ENCODE assay signal across 9 cellular contexts in the genomic region with DNA sequence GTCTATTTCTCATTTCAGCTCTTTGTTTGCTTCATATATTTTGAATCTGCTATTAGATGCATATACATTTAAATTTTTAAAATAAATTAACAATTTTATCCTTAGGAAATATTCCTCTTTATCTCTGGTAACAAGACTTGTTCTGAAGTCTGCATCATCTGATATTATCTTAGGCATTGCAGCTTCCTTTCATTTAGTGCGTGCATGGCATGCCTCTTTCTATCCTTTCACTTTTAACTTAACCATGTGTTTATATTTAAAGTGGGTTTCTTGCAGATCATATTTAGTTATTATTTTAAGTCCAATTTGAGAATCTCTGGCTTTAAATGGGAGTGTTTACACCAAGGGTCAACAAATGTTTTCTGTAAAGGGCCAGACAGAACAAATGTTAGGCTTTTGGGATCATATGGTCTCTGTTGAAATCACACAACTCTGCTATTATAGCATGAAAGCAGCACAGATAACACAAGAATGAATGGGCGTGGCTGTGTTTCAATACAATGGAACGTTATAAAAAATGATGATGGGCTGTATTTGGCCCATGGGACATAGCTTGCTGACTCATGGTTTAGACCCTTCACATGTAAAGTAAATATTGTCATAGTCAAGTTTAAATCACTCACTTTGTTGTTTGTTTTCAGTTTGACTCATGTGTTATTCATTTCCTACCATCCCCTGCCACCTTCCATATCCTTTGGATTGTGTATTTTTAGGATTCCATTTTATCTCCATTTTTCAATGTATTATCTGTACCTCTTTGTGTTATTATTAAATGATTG.
DNase-seq lines count a peak whose midpoint lies in the region; ATAC-seq and TF ChIP-seq lines count a peak whose summit lies in the region.
"Had no signal": no experiment of that assay in that cellular context is flagged by ENCODE, and none has a peak within 500 bp of the region (broad histone marks: within the 10 kb centered on the region; RNA-seq: fewer than 3 reads in every experiment).

No MANE protein-coding gene starts in this region.

- H3K27ac ChIP-seq in GM23248, result peak overlapping the region; percentile 75
- H3K27ac ChIP-seq in RWPE2 (ENCODE audit: poor library complexity, severe bottlenecking), result peak overlapping the region; percentile 87

- H3K36me3 ChIP-seq in GM23248 (ENCODE audit: low read depth), result no peaks in the 10 kb centered on the region
- no peaks in the 10 kb centered on the region for H3K36me3 ChIP-seq in RWPE2 (ENCODE audit: low read depth)

- in situ Hi-C loops in GM23248 (cut with MboI), result no loop called here

- H3K4me3 ChIP-seq in GM23248 (peak overlapping the region; percentile 35), RWPE2 (ENCODE audit: severe bottlenecking) (no peak overlapping the region), fibroblast of pulmonary artery (replicated peaks; ENCODE audit: low read depth, low read length) (no peak overlapping the region)

- no peaks in the 10 kb centered on the region for H4K20me1 ChIP-seq in GM23248 (ENCODE audit: insufficient read depth)

- H3K4me1 ChIP-seq in GM23248 (ENCODE audit: insufficient read depth) (peaks cover 25% of the 10 kb centered on the region), RWPE2 (ENCODE audit: insufficient read depth, poor library complexity, severe bottlenecking) (peaks cover 43% of the 10 kb centered on the region)

- H3K9me3 ChIP-seq in GM23248 (ENCODE audit: low read depth) (no peaks in the 10 kb centered on the region), RWPE2 (ENCODE audit: severe bottlenecking) (peaks cover 3% of the 10 kb centered on the region)

- no peaks in the 10 kb centered on the region for H3K27me3 ChIP-seq in GM23248 (replicated peaks; ENCODE audit: insufficient read depth)
- no peaks in the 10 kb centered on the region for H3K27me3 ChIP-seq in RWPE2 (ENCODE audit: insufficient read depth, poor library complexity, severe bottlenecking)

- H3K79me2 ChIP-seq in GM23248 (ENCODE audit: insufficient read depth), result no peaks in the 10 kb centered on the region

- TF ChIP-seq CTCF in RWPE2 (IDR thresholded peaks at IDR 0.05; ENCODE audit: poor library complexity, severe bottlenecking) (no peak), fibroblast of pulmonary artery (IDR thresholded peaks at IDR 0.05; ENCODE audit: low read length, missing control alignments) (no peak)

- H2AFZ ChIP-seq in GM23248, result no peak overlapping the region; the same call in 1 of the 2 replicates

- ATAC-seq in RWPE2 (ENCODE audit: low read depth), result peak; percentile 87
- no peak for ATAC-seq in HG02840 (IDR thresholded peaks at IDR 0.05; ENCODE audit: low FRiP score, unreplicated experiment)
- ATAC-seq in left cardiac atrium, result no peak

- no peaks in the 10 kb centered on the region for H3K9me2 ChIP-seq in GM23248 (ENCODE audit: insufficient read depth)

- 21 to 22% methylated on average over 3 of the region's 3 CpGs for WGBS in GM23248 (ENCODE audit: low coverage in 1 of 2, low lambda C conversion rate in 2 of 2, missing lambda C conversion rate in 2 of 2), 2 experiments

- H3F3A ChIP-seq in GM23248 (ENCODE audit: insufficient read depth), result peaks cover 32% of the 10 kb centered on the region

- H3K9ac ChIP-seq in GM23248, result peak overlapping the region; percentile 16; the same call in 1 of the 2 replicates

- DNase-seq in GM23248 (peak; percentile 96), RWPE2 (ENCODE audit: low spot score) (no peak), fibroblast of pulmonary artery (ENCODE audit: low read depth) (peak; percentile 94), stromal cell of bone marrow (ENCODE audit: low read depth) (peak; percentile 57), cardiac septum (ENCODE audit: low spot score) (no peak), left cardiac atrium (no peak)
- DNase-seq: MM.1S; NK-92 treated with Interleukin-12 subunit alpha and Interleukin-12 subunit beta, amount 100 ng/mL, for 24 hours had no signal

- intact Hi-C loops in cardiac septum (cut with DNase I), result no loop called here
- intact Hi-C loops in left cardiac atrium (cut with DNase I), result no loop called here

- peak overlapping the region; percentile 52 for H3K4me2 ChIP-seq in GM23248 (ENCODE audit: unreplicated experiment)

Comparison
In these comparisons a context has a peak if more than half of its experiments do, and no peak if none do; other contexts are left out.
1. DNase-seq: peak in GM23248 (single experiment), fibroblast of pulmonary artery (single experiment) and stromal cell of bone marrow (single experiment); none in RWPE2 (single experiment), cardiac septum (single experiment) and left cardiac atrium (single experiment).